In the genomic region with DNA sequence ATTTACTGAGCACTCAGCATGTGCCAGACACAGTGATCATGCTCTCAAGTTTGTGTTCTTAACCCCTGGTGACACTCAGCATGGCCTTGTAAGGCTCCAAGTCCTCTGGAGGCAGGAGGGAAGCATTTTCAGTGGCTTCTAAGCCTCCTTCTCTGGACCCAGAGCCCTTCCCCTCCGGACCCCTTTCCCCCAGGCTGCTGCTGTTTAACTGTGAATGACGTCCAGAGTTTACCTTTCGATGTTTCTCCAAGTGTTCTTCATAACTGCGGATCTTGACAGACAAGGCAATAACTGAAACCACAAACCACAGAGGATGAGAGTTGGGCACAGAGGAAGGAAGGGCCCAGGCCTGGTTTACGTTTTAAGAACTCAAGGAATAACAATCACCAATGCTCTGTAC, we compare ENCODE assay signal across 12 cellular contexts. TPM values are rescaled to one million over a fixed set of nuclear protein-coding genes. Genes with fewer than 3 reads are reported as not detected.
DNase-seq lines count a peak whose midpoint lies in the region; ATAC-seq and FAIRE-seq lines count a peak whose summit lies in the region.
"Had no signal": no experiment of that assay in that cellular context is flagged by ENCODE, and none has a peak within 500 bp of the region (broad histone marks: within the 10 kb centered on the region; RNA-seq: fewer than 3 reads in every experiment).

No MANE protein-coding gene starts in this region.

- DNase-seq in CMK (ENCODE audit: low read depth) = peak; percentile 57
- peak; percentile 58 for DNase-seq in NCI-H2029 treated with DMSO at 0.1 percent for 48 hours (lab: John Stamatoyannopoulos, UW)
- no peak for DNase-seq in central memory CD8-positive, alpha-beta T cell (ENCODE audit: low spot score in 2 of 2)
- DNase-seq in small intestine = no peak
- DNase-seq in Right ventricle myocardium superior = no peak
- no peak for DNase-seq in germinal center (ENCODE audit: low spot score)
- DNase-seq: anterior cingulate cortex, MG63, NCI-H774, ovary had no signal

- 65 to 87% (median 73%) methylated on average over 5 of the region's 5 CpGs for WGBS in small intestine, 3 donors

- peaks cover 8 to 24% of the 10 kb centered on the region in 2 donors for H3K36me3 ChIP-seq in small intestine (ENCODE audit: control insufficient read depth in 2 of 2, insufficient read depth in 2 of 2, low read length in 2 of 2)
- H3K36me3 ChIP-seq: ovary had no signal

- H3K27ac Mint-ChIP-seq in central memory CD8-positive, alpha-beta T cell (ENCODE audit: low read depth) = peak overlapping the region; percentile 57

- H3K9me3 ChIP-seq in small intestine (ENCODE audit: control insufficient read depth, low read depth) = no peaks in the 10 kb centered on the region
- H3K9me3 ChIP-seq: MG63, ovary had no signal

- no peak overlapping the region for H3K27ac ChIP-seq in small intestine (ENCODE audit: low read depth in 1 of 2, low read length in 1 of 2)
- H3K27ac ChIP-seq: ovary had no signal

- FAIRE-seq in small intestine (lab: Jason Lieb, UNC) = no peak
- FAIRE-seq: TTC549 had no signal

- peaks cover 27% of the 10 kb centered on the region for H3K4me1 Mint-ChIP-seq in central memory CD8-positive, alpha-beta T cell

- no peak for ATAC-seq in central memory CD8-positive, alpha-beta T cell (replicated peaks; ENCODE audit: extremely low read depth, poor library complexity, severe bottlenecking)
- no peak for ATAC-seq in Right ventricle myocardium superior (ENCODE audit: poor library complexity)

- H3K9me3 Mint-ChIP-seq in central memory CD8-positive, alpha-beta T cell = no peaks in the 10 kb centered on the region

- H3K36me3 Mint-ChIP-seq in central memory CD8-positive, alpha-beta T cell (ENCODE audit: insufficient read depth) = peaks cover 19% of the 10 kb centered on the region

- H3K4me3 Mint-ChIP-seq in central memory CD8-positive, alpha-beta T cell = no peak overlapping the region

- no peak overlapping the region for H3K4me3 ChIP-seq in small intestine (ENCODE audit: low read depth in 1 of 2, low read length in 2 of 2)
- H3K4me3 ChIP-seq: MG63, ovary had no signal

- intact Hi-C loops in Right ventricle myocardium superior (cut with DNase I) = no loop called here

- H3K27me3 ChIP-seq in small intestine (ENCODE audit: control insufficient read depth in 2 of 2, insufficient read depth in 2 of 2, low read length in 2 of 2) = no peaks in the 10 kb centered on the region
- H3K27me3 ChIP-seq: MG63, ovary had no signal

- H3K27me3 Mint-ChIP-seq in central memory CD8-positive, alpha-beta T cell = no peaks in the 10 kb centered on the region

- H3K4me1 ChIP-seq in small intestine (ENCODE audit: control insufficient read depth in 2 of 2, insufficient read depth in 1 of 2, low read depth in 1 of 2, low read length in 1 of 2) = no peaks in the 10 kb centered on the region

RNA-seq across cellular contexts. Expression of gene MRPS15, which starts 6.5 kb away (rescaled TPM):
- polyA plus RNA-seq in small intestine = 100 to 1,000 TPM; 102 to 122 (median 116) TPM
- 110 TPM for total RNA-seq in Right ventricle myocardium superior

RNA-seq across cellular contexts. Expression of gene OSCP1, which starts 7.4 kb away (rescaled TPM):
- 1 to 10 TPM in 2 of 3 donors, under 1 TPM in 1; 0.89 to 4.3 (median 1.4) TPM for polyA plus RNA-seq in small intestine
- total RNA-seq in Right ventricle myocardium superior = 7.4 TPM

RNA-seq across cellular contexts. Expression of gene CSF3R, which starts 25.0 kb away (rescaled TPM):
- 1 to 10 TPM; 1.4 to 5.1 (median 2.4) TPM for polyA plus RNA-seq in small intestine
- total RNA-seq in Right ventricle myocardium superior = 3.3 TPM
- total RNA-seq: epithelial cell of proximal tubule had no signal

RNA-seq across cellular contexts. Expression of gene LSM10, which starts 60.0 kb away (rescaled TPM):
- polyA plus RNA-seq in small intestine = 10 to 100 TPM; 48.1 to 55.5 (median 51.9) TPM
- 57.0 TPM for total RNA-seq in Right ventricle myocardium superior

Comparison
In these comparisons a context has a peak if more than half of its experiments do, and no peak if none do; other contexts are left out.
1. DNase-seq: peak in CMK (single experiment) and NCI-H2029 treated with DMSO at 0.1 percent for 48 hours (single experiment); none in central memory CD8-positive, alpha-beta T cell (0 of 2), small intestine (single experiment), Right ventricle myocardium superior (single experiment) and germinal center (single experiment).